ENCODE assay signal across 18 cellular contexts in the genomic region with DNA sequence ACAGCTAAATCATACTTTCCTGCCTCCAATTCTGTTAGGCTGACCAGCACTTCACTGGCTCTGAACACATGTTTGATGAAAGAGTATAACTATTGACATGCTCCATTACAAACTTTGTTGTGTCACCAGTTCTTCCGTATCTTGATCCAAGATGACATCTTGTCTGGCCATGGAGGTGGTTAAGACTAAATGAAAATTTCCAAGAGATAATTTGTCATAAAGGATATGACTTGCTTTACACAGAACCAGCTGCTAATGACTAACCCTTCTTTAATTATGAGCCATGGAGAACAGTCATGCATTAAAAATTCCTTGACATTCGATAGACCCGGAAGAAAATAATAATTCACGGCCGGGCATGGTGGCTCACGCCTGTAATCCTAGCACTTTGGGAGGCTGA. TPM values are rescaled to one million over a fixed set of nuclear protein-coding genes. Genes with fewer than 3 reads are reported as not detected.
DNase-seq lines count a peak whose midpoint lies in the region; ATAC-seq, FAIRE-seq and TF ChIP-seq lines count a peak whose summit lies in the region.
"Had no signal": no experiment of that assay in that cellular context is flagged by ENCODE, and none has a peak within 500 bp of the region (broad histone marks: within the 10 kb centered on the region; RNA-seq: fewer than 3 reads in every experiment).

No MANE protein-coding gene starts in this region.

- no peaks in the 10 kb centered on the region for H3K36me3 ChIP-seq in bronchial epithelial cell (ENCODE audit: control insufficient read depth, insufficient read depth, low read length)
- H3K36me3 ChIP-seq: right atrium auricular region, stomach had no signal

- H3K4me3 ChIP-seq in AG10803 (ENCODE audit: low read length) = no peak overlapping the region
- no peak overlapping the region for H3K4me3 ChIP-seq in bronchial epithelial cell (ENCODE audit: low read depth, low read length)
- H3K4me3 ChIP-seq: right atrium auricular region, stomach had no signal

- FAIRE-seq in bronchial epithelial cell (lab: Jason Lieb, UNC) = no peak

- peak; percentile 39 for DNase-seq in AG10803 (ENCODE audit: low read depth)
- peak; percentile 86 for DNase-seq in LHCN-M2 (ENCODE audit: low read depth)
- peak; percentile 98 for DNase-seq in bronchial epithelial cell (ENCODE audit: low read depth)
- DNase-seq in kidney glomerular epithelial cell (lab: John Stamatoyannopoulos, UW) = peak; percentile 22
- no peak for DNase-seq in COLO668 (lab: John Stamatoyannopoulos, UW; ENCODE audit: unreplicated experiment)
- DNase-seq in stimulated activated CD4-positive, alpha-beta T cell treated with anti-CD3 and anti-CD28 coated beads, Interleukin-4, amount 100 ng/mL, for 1 hour = no peak
- DNase-seq: activated CD4-positive, alpha-beta T cell treated with anti-CD3 and anti-CD28 coated beads, Interleukin-2, amount 50 U/mL, for 1 hour; activated naive CD4-positive, alpha-beta T cell treated with anti-CD3 and anti-CD28 coated beads for 36 hours; Calu3; GDM1; GOT3; KG1; NCI-H1417; NCI-H748 treated with DMSO at 0.1 percent for 48 hours; stomach had no signal

- TF ChIP-seq CTCF in AG10803 (conservative IDR thresholded peaks at IDR 0.05; ENCODE audit: low read length) (no peak), bronchial epithelial cell (IDR thresholded peaks at IDR 0.05; ENCODE audit: insufficient read depth, low read length, severe bottlenecking) (no peak)

- ATAC-seq in HG02970 (IDR thresholded peaks at IDR 0.05; ENCODE audit: low FRiP score, unreplicated experiment) = no peak
- no peak for ATAC-seq in GM21576 (IDR thresholded peaks at IDR 0.05; ENCODE audit: unreplicated experiment)

- no peaks in the 10 kb centered on the region for H3K27me3 ChIP-seq in bronchial epithelial cell (ENCODE audit: control insufficient read depth, insufficient read depth, low read length)
- H3K27me3 ChIP-seq: right atrium auricular region, stomach had no signal

RNA-seq across cellular contexts. Expression of a gene that starts 17.7 kb away (rescaled TPM):
- total RNA-seq in LHCN-M2 (2014; rRNA removed) (5.6 and 8.2 TPM in 2 replicates), bronchial epithelial cell (6.0 and 9.0 TPM in 2 replicates)
- polyA plus RNA-seq in LHCN-M2 (2012) = 0.43 TPM

Comparison
In these comparisons a context has a peak if more than half of its experiments do, and no peak if none do; other contexts are left out.
1. DNase-seq: peak in AG10803 (single experiment), LHCN-M2 (single experiment), bronchial epithelial cell (single experiment) and kidney glomerular epithelial cell (single experiment); none in COLO668 (single experiment) and stimulated activated CD4-positive, alpha-beta T cell treated with anti-CD3 and anti-CD28 coated beads, Interleukin-4, amount 100 ng/mL, for 1 hour (single experiment).